In the genomic region with DNA sequence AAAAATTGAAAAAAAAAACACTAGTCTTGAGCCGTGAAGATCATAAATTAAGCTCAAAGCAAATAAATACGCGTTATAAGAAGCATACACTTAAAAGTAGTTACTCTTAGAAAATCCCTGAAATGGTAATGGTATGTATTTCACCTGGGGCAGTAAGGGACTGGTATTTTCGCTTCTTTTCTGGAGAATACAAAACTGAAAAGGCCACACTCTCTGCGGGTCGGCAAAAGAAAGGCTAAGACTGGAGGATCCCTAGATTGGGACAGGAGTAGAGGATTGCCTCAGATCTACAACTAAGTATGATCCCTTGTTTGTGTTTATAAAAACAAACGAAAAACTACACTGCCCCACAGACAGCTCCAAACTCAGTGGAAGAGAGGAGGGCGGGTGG, we compare ENCODE assay signal across 8 cellular contexts. TPM values are rescaled to one million over a fixed set of nuclear protein-coding genes. Genes with fewer than 3 reads are reported as not detected.
DNase-seq lines count a peak whose midpoint lies in the region; ATAC-seq lines count a peak whose summit lies in the region.

No MANE protein-coding gene starts in this region.

- no peak for ATAC-seq in activated naive CD4-positive, alpha-beta T cell treated with anti-CD3 and anti-CD28 coated beads, Interleukin-2, amount 50 U/mL, for 72 hours
- ATAC-seq in HG03045 (IDR thresholded peaks at IDR 0.05; ENCODE audit: unreplicated experiment) = no peak

- H3K27ac Mint-ChIP-seq in T-helper 1 cell treated with Interleukin-12 subunit alpha and Interleukin-12 subunit beta and Interleukin-4 antibody, amounts not matched to agents 30 μg/mL and 1 μg/mL, for 36 hours = peak overlapping the region; percentile 99
- H3K27ac Mint-ChIP-seq in activated naive CD4-positive, alpha-beta T cell treated with anti-CD3 and anti-CD28 coated beads, Interleukin-2, amount 50 U/mL, for 72 hours = peak overlapping the region; percentile 98 to 100
- peak overlapping the region; percentile 99 to 100 (median 100) for H3K27ac Mint-ChIP-seq in immature natural killer cell

- peak overlapping the region; percentile 98 for H3K4me3 Mint-ChIP-seq in T-helper 1 cell treated with Interleukin-12 subunit alpha and Interleukin-12 subunit beta and Interleukin-4 antibody, amounts not matched to agents 30 μg/mL and 1 μg/mL, for 36 hours
- peak overlapping the region; percentile 97 to 100 (median 99) for H3K4me3 Mint-ChIP-seq in immature natural killer cell

- H3K36me3 Mint-ChIP-seq in T-helper 1 cell treated with Interleukin-12 subunit alpha and Interleukin-12 subunit beta and Interleukin-4 antibody, amounts not matched to agents 30 μg/mL and 1 μg/mL, for 36 hours (ENCODE audit: low read depth) = peaks cover 18% of the 10 kb centered on the region
- peaks cover 7 to 10% of the 10 kb centered on the region in 2 donors for H3K36me3 Mint-ChIP-seq in activated naive CD4-positive, alpha-beta T cell treated with anti-CD3 and anti-CD28 coated beads, Interleukin-2, amount 50 U/mL, for 72 hours
- H3K36me3 Mint-ChIP-seq in immature natural killer cell = peaks cover 0 to 18% (median 0%) of the 10 kb centered on the region in 3 donors

- peaks cover 31% of the 10 kb centered on the region for H3K4me1 Mint-ChIP-seq in T-helper 1 cell treated with Interleukin-12 subunit alpha and Interleukin-12 subunit beta and Interleukin-4 antibody, amounts not matched to agents 30 μg/mL and 1 μg/mL, for 36 hours (ENCODE audit: low read depth)
- peaks cover 42 to 58% of the 10 kb centered on the region in 2 donors for H3K4me1 Mint-ChIP-seq in immature natural killer cell

- H3K27me3 Mint-ChIP-seq in T-helper 1 cell treated with Interleukin-12 subunit alpha and Interleukin-12 subunit beta and Interleukin-4 antibody, amounts not matched to agents 30 μg/mL and 1 μg/mL, for 36 hours (ENCODE audit: low read depth) = no peaks in the 10 kb centered on the region
- H3K27me3 Mint-ChIP-seq in immature natural killer cell (ENCODE audit: low read depth in 3 of 3) = peaks cover 14 to 35% (median 15%) of the 10 kb centered on the region in 3 donors

- DNase-seq in T-helper 1 cell (no peak), immature natural killer cell (no peak), substantia nigra (lab: John Stamatoyannopoulos, UW) (no peak)
- no peak for DNase-seq in activated naive CD4-positive, alpha-beta T cell treated with anti-CD3 and anti-CD28 coated beads, Interleukin-2, amount 50 U/mL, for 72 hours (ENCODE audit: low spot score in 2 of 2)
- no peak for DNase-seq in central memory CD4-positive, alpha-beta T cell
- no peak for DNase-seq in activated CD4-positive, alpha-beta T cell treated with anti-CD3 and anti-CD28 coated beads for 4 hours

- peak overlapping the region; percentile 92 for H3K27ac ChIP-seq in substantia nigra (ENCODE audit: low read depth, low read length, poor library complexity, severe bottlenecking)

- H3K9me3 Mint-ChIP-seq in T-helper 1 cell treated with Interleukin-12 subunit alpha and Interleukin-12 subunit beta and Interleukin-4 antibody, amounts not matched to agents 30 μg/mL and 1 μg/mL, for 36 hours = no peaks in the 10 kb centered on the region
- no peaks in the 10 kb centered on the region for H3K9me3 Mint-ChIP-seq in activated naive CD4-positive, alpha-beta T cell treated with anti-CD3 and anti-CD28 coated beads, Interleukin-2, amount 50 U/mL, for 72 hours
- H3K9me3 Mint-ChIP-seq in immature natural killer cell = no peaks in the 10 kb centered on the region

RNA-seq across cellular contexts. Expression of gene TSG101, which starts 0.6 kb away (rescaled TPM):
- 10 to 100 TPM; 34.0 to 45.0 TPM for total RNA-seq in activated naive CD4-positive, alpha-beta T cell treated with anti-CD3 and anti-CD28 coated beads, Interleukin-2, amount 50 U/mL, for 72 hours
- polyA plus RNA-seq in immature natural killer cell = 10 to 100 TPM; 41.3 to 88.3 (median 74.5) TPM
